Comparison of ENCODE assay signal across 9 cellular contexts in the genomic region with DNA sequence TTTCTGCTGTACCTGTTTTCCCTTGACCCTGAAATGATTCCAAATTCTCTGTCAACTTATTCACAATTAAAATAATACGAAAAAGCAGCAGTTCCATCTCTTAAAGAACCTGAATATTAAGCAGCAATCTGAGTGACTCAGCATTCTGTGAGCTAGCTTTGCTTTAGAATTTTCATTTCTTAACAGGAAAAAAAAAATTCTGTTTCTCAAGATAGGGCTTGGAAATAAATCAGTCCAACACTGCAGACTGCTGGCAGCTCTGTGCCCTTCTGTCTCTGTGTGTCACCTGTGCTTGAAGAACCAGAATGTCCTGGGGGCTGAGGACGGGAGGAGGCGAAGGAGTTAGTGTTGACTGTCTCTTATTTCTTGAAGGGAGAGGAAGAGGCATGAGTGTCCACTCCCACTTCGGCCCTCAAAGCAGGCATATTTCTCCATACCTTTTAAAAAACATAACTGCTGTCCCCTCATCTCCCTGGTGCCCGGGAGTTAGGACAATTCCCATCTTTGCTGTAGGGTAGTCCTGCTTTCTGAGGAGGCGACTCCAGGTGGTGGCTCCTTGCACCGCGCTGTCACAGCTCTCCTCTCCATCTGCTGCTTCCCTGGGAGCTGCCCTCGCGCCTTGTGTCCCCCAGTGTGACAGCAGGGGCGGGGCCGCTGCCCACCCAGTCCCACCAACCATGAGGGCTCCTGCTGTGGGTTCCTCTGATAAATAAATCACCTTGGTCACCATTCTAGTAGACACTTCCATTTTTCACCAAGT.
DNase-seq lines count a peak whose midpoint lies in the region; ATAC-seq and TF ChIP-seq lines count a peak whose summit lies in the region.
"Had no signal": no experiment of that assay in that cellular context is flagged by ENCODE, and none has a peak within 500 bp of the region (broad histone marks: within the 10 kb centered on the region; RNA-seq: fewer than 3 reads in every experiment).

No MANE protein-coding gene starts in this region.

- TF ChIP-seq CTCF in right atrium auricular region (IDR thresholded peaks at IDR 0.05), result peak in 1 of 2 donors; percentile 51
- TF ChIP-seq CTCF in MCF 10A (IDR thresholded peaks at IDR 0.05; ENCODE audit: unreplicated experiment), result no peak

- no peaks in the 10 kb centered on the region for H3K9me3 ChIP-seq in right atrium auricular region

- no peaks in the 10 kb centered on the region for H3K9me3 Mint-ChIP-seq in MCF 10A (ENCODE audit: unreplicated experiment)
- H3K9me3 Mint-ChIP-seq in stimulated activated effector memory CD8-positive, alpha-beta T cell treated with anti-CD3 and anti-CD28 coated beads, Interleukin-12 subunit alpha, Interleukin-12 subunit beta, amount 100 ng/mL, for 72 hours, result no peaks in the 10 kb centered on the region

- H3K4me1 ChIP-seq in right atrium auricular region, result peaks cover 0 to 14% of the 10 kb centered on the region in 2 donors

- no peak overlapping the region for H3K27ac Mint-ChIP-seq in MCF 10A (ENCODE audit: low read depth, unreplicated experiment)
- no peak overlapping the region for H3K27ac Mint-ChIP-seq in stimulated activated effector memory CD8-positive, alpha-beta T cell treated with anti-CD3 and anti-CD28 coated beads, Interleukin-12 subunit alpha, Interleukin-12 subunit beta, amount 100 ng/mL, for 72 hours

- peak; percentile 51 for ATAC-seq in Right ventricle myocardium inferior
- ATAC-seq in GM21423 (IDR thresholded peaks at IDR 0.05; ENCODE audit: unreplicated experiment), result no peak
- no peak for ATAC-seq in GM21786 (IDR thresholded peaks at IDR 0.05; ENCODE audit: unreplicated experiment)
- ATAC-seq in stimulated activated effector memory CD8-positive, alpha-beta T cell treated with anti-CD3 and anti-CD28 coated beads, Interleukin-12 subunit alpha, Interleukin-12 subunit beta, amount 100 ng/mL, for 72 hours, result no peak
- ATAC-seq in GM21619 (IDR thresholded peaks at IDR 0.05; ENCODE audit: unreplicated experiment), result no peak

- H3K36me3 ChIP-seq in right atrium auricular region, result no peaks in the 10 kb centered on the region

- no peaks in the 10 kb centered on the region for H3K4me1 Mint-ChIP-seq in MCF 10A (ENCODE audit: insufficient read depth, unreplicated experiment)
- no peaks in the 10 kb centered on the region for H3K4me1 Mint-ChIP-seq in stimulated activated effector memory CD8-positive, alpha-beta T cell treated with anti-CD3 and anti-CD28 coated beads, Interleukin-12 subunit alpha, Interleukin-12 subunit beta, amount 100 ng/mL, for 72 hours

- no peak overlapping the region for H3K4me3 ChIP-seq in right atrium auricular region

- H3K27me3 ChIP-seq in right atrium auricular region, result no peaks in the 10 kb centered on the region

- CTCF ChIA-PET in MCF 10A (lab: Yijun Ruan, JAX), result interaction anchor here (0.5 to 1.4 kb wide), 8 partner anchors 10 to 264 kb away, joined by 3 to 4 read pairs (median 3); no protein-coding TSS in a partner anchor

- DNase-seq in Right ventricle myocardium inferior (ENCODE audit: missing footprints) (no peak), right atrium auricular region (ENCODE audit: low spot score) (no peak), MCF 10A (ENCODE audit: unreplicated experiment) (peak; percentile 4), kidney tubule cell (ENCODE audit: low spot score) (peak; percentile 15)
- no peak for DNase-seq in stimulated activated effector memory CD8-positive, alpha-beta T cell treated with anti-CD3 and anti-CD28 coated beads, Interleukin-12 subunit alpha, Interleukin-12 subunit beta, amount 100 ng/mL, for 72 hours (ENCODE audit: low spot score in 2 of 2)
- DNase-seq: mesendoderm had no signal

- no peaks in the 10 kb centered on the region for H3K36me3 Mint-ChIP-seq in MCF 10A (ENCODE audit: insufficient read depth, unreplicated experiment)
- H3K36me3 Mint-ChIP-seq in stimulated activated effector memory CD8-positive, alpha-beta T cell treated with anti-CD3 and anti-CD28 coated beads, Interleukin-12 subunit alpha, Interleukin-12 subunit beta, amount 100 ng/mL, for 72 hours, result no peaks in the 10 kb centered on the region

- peak overlapping the region in 1 of 2 donors; percentile 20 for H3K27ac ChIP-seq in right atrium auricular region

- intact Hi-C loops in Right ventricle myocardium inferior (cut with DNase I) (loop anchor here (5.0 kb wide), 1 partner anchor 198 kb away; no protein-coding TSS in a partner anchor), MCF 10A (cut with micrococcal nuclease) (no loop called here)

- no peak overlapping the region for H3K4me3 Mint-ChIP-seq in MCF 10A (ENCODE audit: unreplicated experiment)
- H3K4me3 Mint-ChIP-seq in stimulated activated effector memory CD8-positive, alpha-beta T cell treated with anti-CD3 and anti-CD28 coated beads, Interleukin-12 subunit alpha, Interleukin-12 subunit beta, amount 100 ng/mL, for 72 hours, result no peak overlapping the region

- H3K27me3 Mint-ChIP-seq in MCF 10A (ENCODE audit: insufficient read depth, unreplicated experiment), result no peaks in the 10 kb centered on the region

- POLR2A ChIA-PET in MCF 10A (lab: Yijun Ruan, JAX), result interaction anchor here (0.9 to 1.2 kb wide), 2 partner anchors 200 to 203 kb away, joined by 3 to 5 read pairs; a partner anchor contains a TSS

- BruUV-seq in MCF 10A (replicated peaks; lab: Mats Ljungman, UMichigan), result no TSS peak

Comparison
In these comparisons a context has a peak if more than half of its experiments do, and no peak if none do; other contexts are left out.
1. DNase-seq: peak in MCF 10A (single experiment) and kidney tubule cell (single experiment); none in Right ventricle myocardium inferior (single experiment), right atrium auricular region (single experiment) and stimulated activated effector memory CD8-positive, alpha-beta T cell treated with anti-CD3 and anti-CD28 coated beads, Interleukin-12 subunit alpha, Interleukin-12 subunit beta, amount 100 ng/mL, for 72 hours (0 of 2).